Comparison of ENCODE assay signal across 1 cellular context in the genomic region with DNA sequence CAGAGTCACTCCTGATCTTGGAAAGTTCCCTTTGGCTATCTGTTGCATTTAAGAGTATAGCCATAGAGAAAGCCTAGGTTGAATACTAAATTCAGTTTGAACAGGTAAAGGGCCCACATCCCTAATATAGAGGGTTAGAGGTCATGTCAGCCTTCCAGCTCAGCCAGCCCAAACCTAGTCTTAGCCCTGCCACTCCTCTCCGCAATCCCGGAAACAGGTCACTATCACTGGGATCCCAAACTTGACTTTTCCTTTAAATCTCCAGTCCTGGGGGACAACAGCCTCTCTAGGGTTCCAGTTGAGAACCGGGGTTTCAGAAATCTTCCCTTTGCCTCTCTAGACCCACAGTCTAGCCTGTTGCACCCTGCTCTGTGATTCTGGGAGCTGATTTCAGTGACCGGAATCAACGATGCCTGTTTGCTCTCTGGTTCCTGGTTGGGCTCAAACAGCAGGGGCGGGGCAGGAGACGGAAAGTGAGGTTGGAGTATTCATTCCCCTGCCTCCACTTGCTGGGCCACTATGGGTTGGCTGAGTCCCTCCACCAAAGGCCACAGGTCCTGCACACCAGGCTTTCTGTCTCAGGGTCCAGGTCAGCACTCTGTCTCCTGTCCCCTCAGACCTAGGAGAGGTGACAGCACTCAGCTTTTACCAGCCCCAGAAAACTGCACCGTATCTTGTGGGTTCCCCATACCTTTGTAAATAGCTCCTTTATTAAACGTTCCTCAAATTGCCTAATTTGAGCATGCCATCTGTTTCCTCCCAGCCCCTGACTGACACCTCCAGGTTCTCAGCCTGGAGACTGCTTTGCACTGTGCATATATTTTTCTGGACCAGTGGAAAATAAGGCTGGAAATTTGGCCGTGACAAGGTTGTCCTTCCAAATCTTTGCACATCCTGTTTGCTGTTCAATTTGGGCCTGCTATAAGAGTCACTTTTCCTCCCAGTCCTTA.
TF ChIP-seq lines count a peak whose summit lies in the region.

No MANE protein-coding gene starts in this region.

TF ChIP-seq in K562, 482 proteins besides CTCF, POLR2A, EP300 and RAD21 (continues in another document):
- peak; percentile 20; the same call in 1 of the 2 replicates for TF ChIP-seq PHF8 (IDR thresholded peaks at IDR 0.05; ENCODE audit: borderline replicate concordance, low read length)
- no peak for TF ChIP-seq ATF1 (CRISPR knock-in tag; IDR thresholded peaks at IDR 0.05)
- 0 out of 2 replicates have a peak, but pooled peaks have one; percentile 12 for TF ChIP-seq ATF1 (tag; IDR thresholded peaks at IDR 0.05)
- TF ChIP-seq, protein P1, sequence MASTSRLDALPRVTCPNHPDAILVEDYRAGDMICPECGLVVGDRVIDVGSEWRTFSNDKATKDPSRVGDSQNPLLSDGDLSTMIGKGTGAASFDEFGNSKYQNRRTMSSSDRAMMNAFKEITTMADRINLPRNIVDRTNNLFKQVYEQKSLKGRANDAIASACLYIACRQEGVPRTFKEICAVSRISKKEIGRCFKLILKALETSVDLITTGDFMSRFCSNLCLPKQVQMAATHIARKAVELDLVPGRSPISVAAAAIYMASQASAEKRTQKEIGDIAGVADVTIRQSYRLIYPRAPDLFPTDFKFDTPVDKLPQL (IDR thresholded peaks at IDR 0.05; ENCODE audit: extremely low read depth, insufficient read length), result no peak
- peak; percentile 15 for TF ChIP-seq POLR2B (IDR thresholded peaks at IDR 0.05; ENCODE audit: low read depth, partially characterized antibody)
- TF ChIP-seq ZNF282 (CRISPR knock-in tag; IDR thresholded peaks at IDR 0.05), result no peak
- TF ChIP-seq MECOM (CRISPR knock-in tag; IDR thresholded peaks at IDR 0.05), result no peak
- TF ChIP-seq, protein P2, sequence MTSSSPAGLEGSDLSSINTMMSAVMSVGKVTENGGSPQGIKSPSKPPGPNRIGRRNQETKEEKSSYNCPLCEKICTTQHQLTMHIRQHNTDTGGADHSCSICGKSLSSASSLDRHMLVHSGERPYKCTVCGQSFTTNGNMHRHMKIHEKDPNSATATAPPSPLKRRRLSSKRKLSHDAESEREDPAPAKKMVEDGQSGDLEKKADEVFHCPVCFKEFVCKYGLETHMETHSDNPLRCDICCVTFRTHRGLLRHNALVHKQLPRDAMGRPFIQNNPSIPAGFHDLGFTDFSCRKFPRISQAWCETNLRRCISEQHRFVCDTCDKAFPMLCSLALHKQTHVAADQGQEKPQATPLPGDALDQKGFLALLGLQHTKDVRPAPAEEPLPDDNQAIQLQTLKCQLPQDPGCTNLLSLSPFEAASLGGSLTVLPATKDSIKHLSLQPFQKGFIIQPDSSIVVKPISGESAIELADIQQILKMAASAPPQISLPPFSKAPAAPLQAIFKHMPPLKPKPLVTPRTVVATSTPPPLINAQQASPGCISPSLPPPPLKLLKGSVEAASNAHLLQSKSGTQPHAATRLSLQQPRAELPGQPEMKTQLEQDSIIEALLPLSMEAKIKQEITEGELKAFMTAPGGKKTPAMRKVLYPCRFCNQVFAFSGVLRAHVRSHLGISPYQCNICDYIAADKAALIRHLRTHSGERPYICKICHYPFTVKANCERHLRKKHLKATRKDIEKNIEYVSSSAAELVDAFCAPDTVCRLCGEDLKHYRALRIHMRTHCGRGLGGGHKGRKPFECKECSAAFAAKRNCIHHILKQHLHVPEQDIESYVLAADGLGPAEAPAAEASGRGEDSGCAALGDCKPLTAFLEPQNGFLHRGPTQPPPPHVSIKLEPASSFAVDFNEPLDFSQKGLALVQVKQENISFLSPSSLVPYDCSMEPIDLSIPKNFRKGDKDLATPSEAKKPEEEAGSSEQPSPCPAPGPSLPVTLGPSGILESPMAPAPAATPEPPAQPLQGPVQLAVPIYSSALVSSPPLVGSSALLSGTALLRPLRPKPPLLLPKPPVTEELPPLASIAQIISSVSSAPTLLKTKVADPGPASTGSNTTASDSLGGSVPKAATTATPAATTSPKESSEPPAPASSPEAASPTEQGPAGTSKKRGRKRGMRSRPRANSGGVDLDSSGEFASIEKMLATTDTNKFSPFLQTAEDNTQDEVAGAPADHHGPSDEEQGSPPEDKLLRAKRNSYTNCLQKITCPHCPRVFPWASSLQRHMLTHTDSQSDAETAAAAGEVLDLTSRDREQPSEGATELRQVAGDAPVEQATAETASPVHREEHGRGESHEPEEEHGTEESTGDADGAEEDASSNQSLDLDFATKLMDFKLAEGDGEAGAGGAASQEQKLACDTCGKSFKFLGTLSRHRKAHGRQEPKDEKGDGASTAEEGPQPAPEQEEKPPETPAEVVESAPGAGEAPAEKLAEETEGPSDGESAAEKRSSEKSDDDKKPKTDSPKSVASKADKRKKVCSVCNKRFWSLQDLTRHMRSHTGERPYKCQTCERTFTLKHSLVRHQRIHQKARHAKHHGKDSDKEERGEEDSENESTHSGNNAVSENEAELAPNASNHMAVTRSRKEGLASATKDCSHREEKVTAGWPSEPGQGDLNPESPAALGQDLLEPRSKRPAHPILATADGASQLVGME (CRISPR knock-in tag; IDR thresholded peaks at IDR 0.05), result 0 out of 2 replicates have a peak, but pooled peaks have one; percentile 34
- TF ChIP-seq, protein P3, sequence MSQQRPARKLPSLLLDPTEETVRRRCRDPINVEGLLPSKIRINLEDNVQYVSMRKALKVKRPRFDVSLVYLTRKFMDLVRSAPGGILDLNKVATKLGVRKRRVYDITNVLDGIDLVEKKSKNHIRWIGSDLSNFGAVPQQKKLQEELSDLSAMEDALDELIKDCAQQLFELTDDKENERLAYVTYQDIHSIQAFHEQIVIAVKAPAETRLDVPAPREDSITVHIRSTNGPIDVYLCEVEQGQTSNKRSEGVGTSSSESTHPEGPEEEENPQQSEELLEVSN (IDR thresholded peaks at IDR 0.05; ENCODE audit: borderline replicate concordance in 1 of 2, extremely low read depth in 1 of 2, insufficient read depth in 1 of 2, insufficient read length in 1 of 2, low read depth in 1 of 2, low read length in 1 of 2, poor library complexity in 1 of 2, severe bottlenecking in 1 of 2), result no peak
- TF ChIP-seq, protein P4, sequence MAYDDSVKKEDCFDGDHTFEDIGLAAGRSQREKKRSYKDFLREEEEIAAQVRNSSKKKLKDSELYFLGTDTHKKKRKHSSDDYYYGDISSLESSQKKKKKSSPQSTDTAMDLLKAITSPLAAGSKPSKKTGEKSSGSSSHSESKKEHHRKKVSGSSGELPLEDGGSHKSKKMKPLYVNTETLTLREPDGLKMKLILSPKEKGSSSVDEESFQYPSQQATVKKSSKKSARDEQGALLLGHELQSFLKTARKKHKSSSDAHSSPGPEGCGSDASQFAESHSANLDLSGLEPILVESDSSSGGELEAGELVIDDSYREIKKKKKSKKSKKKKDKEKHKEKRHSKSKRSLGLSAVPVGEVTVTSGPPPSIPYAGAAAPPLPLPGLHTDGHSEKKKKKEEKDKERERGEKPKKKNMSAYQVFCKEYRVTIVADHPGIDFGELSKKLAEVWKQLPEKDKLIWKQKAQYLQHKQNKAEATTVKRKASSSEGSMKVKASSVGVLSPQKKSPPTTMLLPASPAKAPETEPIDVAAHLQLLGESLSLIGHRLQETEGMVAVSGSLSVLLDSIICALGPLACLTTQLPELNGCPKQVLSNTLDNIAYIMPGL (CRISPR knock-in tag; IDR thresholded peaks at IDR 0.05), result no peak
- TF ChIP-seq MEF2D (tag; conservative IDR thresholded peaks at IDR 0.05; ENCODE audit: low read depth), result no peak
- 0 out of 2 replicates have a peak, but pooled peaks have one; percentile 19 for TF ChIP-seq GATAD2A (IDR thresholded peaks at IDR 0.05)
- no peak for TF ChIP-seq NFIX (CRISPR knock-in tag; IDR thresholded peaks at IDR 0.05; ENCODE audit: low read depth)
- no peak for TF ChIP-seq PTRF (tag; IDR thresholded peaks at IDR 0.05)
- TF ChIP-seq, protein P5, sequence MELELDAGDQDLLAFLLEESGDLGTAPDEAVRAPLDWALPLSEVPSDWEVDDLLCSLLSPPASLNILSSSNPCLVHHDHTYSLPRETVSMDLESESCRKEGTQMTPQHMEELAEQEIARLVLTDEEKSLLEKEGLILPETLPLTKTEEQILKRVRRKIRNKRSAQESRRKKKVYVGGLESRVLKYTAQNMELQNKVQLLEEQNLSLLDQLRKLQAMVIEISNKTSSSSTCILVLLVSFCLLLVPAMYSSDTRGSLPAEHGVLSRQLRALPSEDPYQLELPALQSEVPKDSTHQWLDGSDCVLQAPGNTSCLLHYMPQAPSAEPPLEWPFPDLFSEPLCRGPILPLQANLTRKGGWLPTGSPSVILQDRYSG (tag; conservative IDR thresholded peaks at IDR 0.05; ENCODE audit: low read depth), result no peak
- TF ChIP-seq, protein P6, sequence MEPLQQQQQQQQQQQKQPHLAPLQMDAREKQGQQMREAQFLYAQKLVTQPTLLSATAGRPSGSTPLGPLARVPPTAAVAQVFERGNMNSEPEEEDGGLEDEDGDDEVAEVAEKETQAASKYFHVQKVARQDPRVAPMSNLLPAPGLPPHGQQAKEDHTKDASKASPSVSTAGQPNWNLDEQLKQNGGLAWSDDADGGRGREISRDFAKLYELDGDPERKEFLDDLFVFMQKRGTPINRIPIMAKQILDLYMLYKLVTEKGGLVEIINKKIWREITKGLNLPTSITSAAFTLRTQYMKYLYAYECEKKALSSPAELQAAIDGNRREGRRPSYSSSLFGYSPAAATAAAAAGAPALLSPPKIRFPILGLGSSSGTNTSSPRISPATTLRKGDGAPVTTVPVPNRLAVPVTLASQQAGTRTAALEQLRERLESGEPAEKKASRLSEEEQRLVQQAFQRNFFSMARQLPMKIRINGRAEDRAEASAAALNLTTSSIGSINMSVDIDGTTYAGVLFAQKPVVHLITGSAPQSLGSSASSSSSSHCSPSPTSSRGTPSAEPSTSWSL (CRISPR knock-in tag; IDR thresholded peaks at IDR 0.05; ENCODE audit: borderline replicate concordance), result 0 out of 2 replicates have a peak, but pooled peaks have one; percentile 29
- TF ChIP-seq OTX1 (CRISPR knock-in tag; IDR thresholded peaks at IDR 0.05), result 0 out of 2 replicates have a peak, but pooled peaks have one; percentile 60
- no peak for TF ChIP-seq GTF2E2 (tag; IDR thresholded peaks at IDR 0.05)
- TF ChIP-seq SMARCE1 (IDR thresholded peaks at IDR 0.05), result 0 out of 2 replicates have a peak, but pooled peaks have one; percentile 46
- no peak for TF ChIP-seq MIER1 (IDR thresholded peaks at IDR 0.05; ENCODE audit: low read depth)
- no peak for TF ChIP-seq ZNF436 (CRISPR knock-in tag; IDR thresholded peaks at IDR 0.05)
- TF ChIP-seq CBX5 (IDR thresholded peaks at IDR 0.05; ENCODE audit: borderline replicate concordance, low read depth), result no peak
- no peak for TF ChIP-seq ILF3 (IDR thresholded peaks at IDR 0.05; ENCODE audit: borderline replicate concordance)
- no peak for TF ChIP-seq MAFF (IDR thresholded peaks at IDR 0.05; ENCODE audit: low read length)
- TF ChIP-seq CBFA2T2 (conservative IDR thresholded peaks at IDR 0.05), result no peak
- TF ChIP-seq CAMTA2 (CRISPR knock-in tag; conservative IDR thresholded peaks at IDR 0.05), result no peak
- no peak for TF ChIP-seq HNRNPL (IDR thresholded peaks at IDR 0.05; ENCODE audit: low read depth, low read length)
- no peak for TF ChIP-seq TCF7L2 (IDR thresholded peaks at IDR 0.05; ENCODE audit: low read depth, low read length)
- TF ChIP-seq, protein P7, sequence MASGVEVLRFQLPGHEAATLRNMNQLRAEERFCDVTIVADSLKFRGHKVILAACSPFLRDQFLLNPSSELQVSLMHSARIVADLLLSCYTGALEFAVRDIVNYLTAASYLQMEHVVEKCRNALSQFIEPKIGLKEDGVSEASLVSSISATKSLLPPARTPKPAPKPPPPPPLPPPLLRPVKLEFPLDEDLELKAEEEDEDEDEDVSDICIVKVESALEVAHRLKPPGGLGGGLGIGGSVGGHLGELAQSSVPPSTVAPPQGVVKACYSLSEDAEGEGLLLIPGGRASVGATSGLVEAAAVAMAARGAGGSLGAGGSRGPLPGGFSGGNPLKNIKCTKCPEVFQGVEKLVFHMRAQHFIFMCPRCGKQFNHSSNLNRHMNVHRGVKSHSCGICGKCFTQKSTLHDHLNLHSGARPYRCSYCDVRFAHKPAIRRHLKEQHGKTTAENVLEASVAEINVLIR (CRISPR knock-in tag; IDR thresholded peaks at IDR 0.05), result no peak
- TF ChIP-seq CSDE1 (IDR thresholded peaks at IDR 0.05), result no peak
- TF ChIP-seq RBFOX2 (IDR thresholded peaks at IDR 0.05; ENCODE audit: low read depth, low read length), result peak; percentile 39; the same call in 1 of the 2 replicates
- no peak for TF ChIP-seq ZFP30 (CRISPR knock-in tag; IDR thresholded peaks at IDR 0.05; ENCODE audit: borderline replicate concordance)
- TF ChIP-seq JUND (IDR thresholded peaks at IDR 0.05; ENCODE audit: borderline replicate concordance, low read depth, low read length), result 0 out of 2 replicates have a peak, but pooled peaks have one; percentile 18
- peak; percentile 45; the same call in 1 of the 3 replicates for TF ChIP-seq JUND (tag; IDR thresholded peaks at IDR 0.05; ENCODE audit: borderline replicate concordance, low read depth, low read length)
- TF ChIP-seq, protein P8, sequence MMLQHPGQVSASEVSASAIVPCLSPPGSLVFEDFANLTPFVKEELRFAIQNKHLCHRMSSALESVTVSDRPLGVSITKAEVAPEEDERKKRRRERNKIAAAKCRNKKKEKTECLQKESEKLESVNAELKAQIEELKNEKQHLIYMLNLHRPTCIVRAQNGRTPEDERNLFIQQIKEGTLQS (IDR thresholded peaks at IDR 0.05), result no peak
- TF ChIP-seq, protein P8 (CRISPR knock-in tag; conservative IDR thresholded peaks at IDR 0.05), result no peak
- TF ChIP-seq, protein P9, sequence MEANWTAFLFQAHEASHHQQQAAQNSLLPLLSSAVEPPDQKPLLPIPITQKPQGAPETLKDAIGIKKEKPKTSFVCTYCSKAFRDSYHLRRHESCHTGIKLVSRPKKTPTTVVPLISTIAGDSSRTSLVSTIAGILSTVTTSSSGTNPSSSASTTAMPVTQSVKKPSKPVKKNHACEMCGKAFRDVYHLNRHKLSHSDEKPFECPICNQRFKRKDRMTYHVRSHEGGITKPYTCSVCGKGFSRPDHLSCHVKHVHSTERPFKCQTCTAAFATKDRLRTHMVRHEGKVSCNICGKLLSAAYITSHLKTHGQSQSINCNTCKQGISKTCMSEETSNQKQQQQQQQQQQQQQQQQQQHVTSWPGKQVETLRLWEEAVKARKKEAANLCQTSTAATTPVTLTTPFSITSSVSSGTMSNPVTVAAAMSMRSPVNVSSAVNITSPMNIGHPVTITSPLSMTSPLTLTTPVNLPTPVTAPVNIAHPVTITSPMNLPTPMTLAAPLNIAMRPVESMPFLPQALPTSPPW (CRISPR knock-in tag; IDR thresholded peaks at IDR 0.05), result peak; percentile 22; the same call in 1 of the 2 replicates
- peak; percentile 23; the same call in 1 of the 2 replicates for TF ChIP-seq ARID1B (IDR thresholded peaks at IDR 0.05)
- no peak for TF ChIP-seq NCOA2 (IDR thresholded peaks at IDR 0.05; ENCODE audit: partially characterized antibody in 2 of 2)
- 0 out of 4 replicates have a peak, but pooled peaks of 1 of the 2 experiments have one; percentile 27 for TF ChIP-seq NRF1 (conservative IDR thresholded peaks at IDR 0.05 in 1 of 2, IDR thresholded peaks at IDR 0.05 in 1 of 2)
- no peak for TF ChIP-seq BRCA1 (IDR thresholded peaks at IDR 0.05)
- no peak for TF ChIP-seq BRCA1 (CRISPR knock-in tag; IDR thresholded peaks at IDR 0.05)
- no peak for TF ChIP-seq TEAD2 (tag; IDR thresholded peaks at IDR 0.05)
- no peak for TF ChIP-seq STAG1 (CRISPR knock-in tag; IDR thresholded peaks at IDR 0.05; ENCODE audit: borderline replicate concordance)
- TF ChIP-seq ZNF224 (CRISPR knock-in tag; IDR thresholded peaks at IDR 0.05), result no peak
- TF ChIP-seq RCOR1 (IDR thresholded peaks at IDR 0.05; ENCODE audit: borderline replicate concordance in 1 of 2, low read depth in 2 of 2, low read length in 2 of 2), result 0 out of 4 replicates have a peak, but pooled peaks of 1 of the 2 experiments have one; percentile 42
- TF ChIP-seq HLTF (IDR thresholded peaks at IDR 0.05), result no peak
- no peak for TF ChIP-seq NUFIP1 (IDR thresholded peaks at IDR 0.05; ENCODE audit: partially characterized antibody)
